Comparison of ENCODE assay signal across 9 cellular contexts in the genomic region with DNA sequence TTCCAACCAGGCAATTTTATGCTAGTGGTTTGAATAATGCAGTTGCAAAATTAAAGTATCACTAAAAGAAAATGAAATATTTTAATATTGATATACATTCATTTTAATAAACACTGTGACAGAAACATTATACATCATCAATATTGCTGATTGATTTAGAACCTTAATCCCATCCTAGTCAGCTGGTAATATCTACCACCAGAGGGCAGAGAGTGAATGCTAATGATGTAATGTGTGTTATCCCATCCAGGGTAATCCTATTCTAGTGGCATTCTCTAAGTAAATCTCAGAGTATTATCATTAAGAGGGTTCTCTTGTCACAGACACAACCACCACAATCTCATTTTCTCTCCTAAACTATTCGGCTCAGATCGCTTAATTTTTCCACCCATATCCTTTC.
DNase-seq lines count a peak whose midpoint lies in the region; TF ChIP-seq lines count a peak whose summit lies in the region.
"Had no signal": no experiment of that assay in that cellular context is flagged by ENCODE, and none has a peak within 500 bp of the region (broad histone marks: within the 10 kb centered on the region; RNA-seq: fewer than 3 reads in every experiment).

No MANE protein-coding gene starts in this region.

- TF ChIP-seq CTCF in fibroblast of mammary gland (conservative IDR thresholded peaks at IDR 0.05; ENCODE audit: control insufficient read depth, insufficient read depth, low read depth, low read length), result peak; percentile 48
- TF ChIP-seq CTCF in tibial artery (IDR thresholded peaks at IDR 0.05), result peak; percentile 8 to 12

- H3K27ac ChIP-seq in tibial artery, result no peak overlapping the region

- H3K4me1 ChIP-seq in tibial artery, result no peaks in the 10 kb centered on the region

- H3K4me3 ChIP-seq in fibroblast of mammary gland (ENCODE audit: control insufficient read depth, low read depth, low read length) (no peak overlapping the region), tibial artery (no peak overlapping the region)

- H3K27me3 ChIP-seq in tibial artery, result no peaks in the 10 kb centered on the region

- H3K36me3 ChIP-seq in tibial artery, result no peaks in the 10 kb centered on the region

- intact Hi-C loops in tibial artery (cut with DNase I; ENCODE audit: low total_unique reads), result no loop called here

- no peaks in the 10 kb centered on the region for H3K9me3 ChIP-seq in tibial artery

- DNase-seq in NCI-H510A treated with DMSO at 0.1 percent for 48 hours (lab: John Stamatoyannopoulos, UW) (peak; percentile 33), NCI-H510A (lab: John Stamatoyannopoulos, UW) (no peak), NCI-H69 (lab: John Stamatoyannopoulos, UW) (peak; percentile 54), fibroblast of mammary gland (ENCODE audit: low read depth) (peak; percentile 17), tibial artery (no peak), HPDE6-E6E7 (ENCODE audit: extremely low spot score) (no peak), activated gamma-delta T cell (lab: John Stamatoyannopoulos, UW) (no peak), OCI-M2 (lab: John Stamatoyannopoulos, UW; ENCODE audit: unreplicated experiment) (no peak)
- DNase-seq: NK-92 treated with Interleukin-12 subunit alpha and Interleukin-12 subunit beta, amount 100 ng/mL, for 24 hours had no signal

Comparison
In these comparisons a context has a peak if more than half of its experiments do, and no peak if none do; other contexts are left out.
1. DNase-seq: peak in NCI-H510A treated with DMSO at 0.1 percent for 48 hours (single experiment), NCI-H69 (single experiment) and fibroblast of mammary gland (single experiment); none in NCI-H510A (single experiment), tibial artery (0 of 2), HPDE6-E6E7 (single experiment), activated gamma-delta T cell (single experiment) and OCI-M2 (single experiment).